ENCODE assay signal across 9 cellular contexts in the genomic region with DNA sequence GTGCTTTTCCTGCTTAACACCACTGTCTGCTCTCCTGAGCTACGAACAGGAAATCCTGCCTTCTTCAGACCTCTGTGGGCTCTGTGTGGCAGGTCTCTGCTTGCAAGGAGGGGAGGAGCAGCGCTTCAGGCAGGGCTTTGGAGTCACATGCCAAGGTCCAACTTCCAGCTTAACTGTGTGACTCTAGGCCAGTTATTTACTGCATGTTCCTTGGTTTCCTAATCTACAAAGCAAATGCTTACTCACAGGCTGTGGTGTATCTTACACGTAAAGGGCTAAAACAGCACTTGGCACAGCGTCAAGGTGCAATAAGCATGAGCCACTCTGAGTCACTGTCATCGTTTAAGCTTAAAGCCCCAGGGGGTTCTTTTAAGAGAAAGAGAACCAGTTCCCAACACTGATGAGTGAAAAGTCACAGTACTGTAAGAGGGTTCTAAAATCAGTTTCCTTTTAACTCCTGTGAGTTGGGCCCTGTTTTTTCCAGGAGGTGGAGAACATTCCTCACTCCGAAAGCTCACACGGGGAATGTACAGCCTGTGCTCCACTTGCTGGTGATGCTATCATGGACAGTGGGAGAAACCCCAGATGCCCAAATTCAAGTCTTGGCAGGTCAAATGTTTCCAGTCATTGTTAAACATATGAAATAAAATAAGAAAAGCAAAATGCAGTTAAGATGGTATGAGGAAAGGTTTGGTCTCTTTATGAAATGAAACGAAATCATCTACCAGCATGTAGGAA. TPM values are rescaled to one million over a fixed set of nuclear protein-coding genes. Genes with fewer than 3 reads are reported as not detected.
DNase-seq lines count a peak whose midpoint lies in the region; ATAC-seq and TF ChIP-seq lines count a peak whose summit lies in the region.
"Had no signal": no experiment of that assay in that cellular context is flagged by ENCODE, and none has a peak within 500 bp of the region (broad histone marks: within the 10 kb centered on the region; RNA-seq: fewer than 3 reads in every experiment).

No MANE protein-coding gene starts in this region.

- no peaks in the 10 kb centered on the region for H3K9me3 Mint-ChIP-seq in activated T-helper 1 cell treated with anti-CD3 and anti-CD28 coated beads, Interleukin-12 subunit alpha, Interleukin-12 subunit beta, Interleukin-2, Interleukin-4 antibody, amounts not matched to agents 30 ng/mL and 10 ng/mL and 1 ng/mL, durations not matched to agents 14 hours and 24 hours and 36 hours
- H3K9me3 Mint-ChIP-seq: naive B cell had no signal

- H2BK5ac ChIP-seq in neuronal stem cell (ENCODE audit: low read length), result no peak overlapping the region

- no peak overlapping the region for H3K4me3 ChIP-seq in retinal pigment epithelial cell (ENCODE audit: low read length)
- H3K4me3 ChIP-seq in neuronal stem cell (ENCODE audit: low read length in 2 of 2), result no peak overlapping the region

- no peaks in the 10 kb centered on the region for H3K27me3 ChIP-seq in neuronal stem cell (ENCODE audit: control insufficient read depth in 3 of 3, insufficient read depth in 3 of 3, low read depth in 1 of 3, low read length in 3 of 3)

- no peaks in the 10 kb centered on the region for H3K79me1 ChIP-seq in neuronal stem cell (ENCODE audit: low read depth, low read length)

- no peak for TF ChIP-seq CTCF in retinal pigment epithelial cell (conservative IDR thresholded peaks at IDR 0.05; ENCODE audit: low read depth, low read length)

- no peak overlapping the region for H3K4ac ChIP-seq in neuronal stem cell (ENCODE audit: low read length)

- peaks cover 19% of the 10 kb centered on the region for H3K4me1 Mint-ChIP-seq in activated T-helper 1 cell treated with anti-CD3 and anti-CD28 coated beads, Interleukin-12 subunit alpha, Interleukin-12 subunit beta, Interleukin-2, Interleukin-4 antibody, amounts not matched to agents 30 ng/mL and 10 ng/mL and 1 ng/mL, durations not matched to agents 14 hours and 24 hours and 36 hours (ENCODE audit: low read depth)

- H3K4me3 Mint-ChIP-seq in activated T-helper 1 cell treated with anti-CD3 and anti-CD28 coated beads, Interleukin-12 subunit alpha, Interleukin-12 subunit beta, Interleukin-2, Interleukin-4 antibody, amounts not matched to agents 30 ng/mL and 10 ng/mL and 1 ng/mL, durations not matched to agents 14 hours and 24 hours and 36 hours, result no peak overlapping the region

- no peak overlapping the region for H3K14ac ChIP-seq in neuronal stem cell (ENCODE audit: low read length)

- no peak overlapping the region for H3K4me2 ChIP-seq in neuronal stem cell (ENCODE audit: insufficient read depth, low read length, poor library complexity, severe bottlenecking)

- peaks cover 18 to 54% of the 10 kb centered on the region in 2 donors for H3K36me3 ChIP-seq in neuronal stem cell (replicated peaks in 1 of 2; ENCODE audit: control insufficient read depth in 2 of 2, insufficient read depth in 2 of 2, low read length in 2 of 2)

- H2BK15ac ChIP-seq in neuronal stem cell (ENCODE audit: low read length), result no peak overlapping the region

- H2AK5ac ChIP-seq in neuronal stem cell (ENCODE audit: low read depth, low read length), result no peak overlapping the region

- WGBS in neuronal stem cell (ENCODE audit: extremely low coverage in 2 of 2, insufficient read length in 2 of 2, insufficient replicate concordance in 1 of 2), 2 donors, result no CpG with 5 or more reads among the region's 8 CpGs

- DNase-seq in NCI-H524 (lab: John Stamatoyannopoulos, UW), result peak; percentile 20 to 31
- DNase-seq in NCI-H524 treated with DMSO at 0.1 percent for 48 hours (lab: John Stamatoyannopoulos, UW), result no peak
- peak; percentile 99 for DNase-seq in NCI-H226
- DNase-seq in activated T-helper 1 cell treated with anti-CD3 and anti-CD28 coated beads, Interleukin-12 subunit alpha, Interleukin-12 subunit beta, Interleukin-2, Interleukin-4 antibody, amounts not matched to agents 30 ng/mL and 10 ng/mL and 1 ng/mL, durations not matched to agents 14 hours and 24 hours and 36 hours (ENCODE audit: low spot score), result peak; percentile 1
- peak; percentile 98 for DNase-seq in glomerular endothelial cell (ENCODE audit: extremely low read depth, low read depth, low spot score)
- peak; percentile 99 for DNase-seq in retinal pigment epithelial cell (ENCODE audit: low read depth)
- no peak for DNase-seq in neuronal stem cell (ENCODE audit: low spot score)
- DNase-seq: naive B cell had no signal

- H3K27ac ChIP-seq in neuronal stem cell (replicated peaks; ENCODE audit: low read length), result no peak overlapping the region

- no peak overlapping the region for H3K27ac Mint-ChIP-seq in activated T-helper 1 cell treated with anti-CD3 and anti-CD28 coated beads, Interleukin-12 subunit alpha, Interleukin-12 subunit beta, Interleukin-2, Interleukin-4 antibody, amounts not matched to agents 30 ng/mL and 10 ng/mL and 1 ng/mL, durations not matched to agents 14 hours and 24 hours and 36 hours

- peaks cover 2% of the 10 kb centered on the region for H3K27me3 Mint-ChIP-seq in activated T-helper 1 cell treated with anti-CD3 and anti-CD28 coated beads, Interleukin-12 subunit alpha, Interleukin-12 subunit beta, Interleukin-2, Interleukin-4 antibody, amounts not matched to agents 30 ng/mL and 10 ng/mL and 1 ng/mL, durations not matched to agents 14 hours and 24 hours and 36 hours (ENCODE audit: insufficient read depth)

- no peak overlapping the region for H2BK120ac ChIP-seq in neuronal stem cell (ENCODE audit: low read depth, low read length)

- H2BK12ac ChIP-seq in neuronal stem cell (ENCODE audit: low read length), result no peak overlapping the region

- H2AFZ ChIP-seq in neuronal stem cell (ENCODE audit: low read length), result no peak overlapping the region

- H3K18ac ChIP-seq in neuronal stem cell (ENCODE audit: low read length), result no peak overlapping the region

- no peak overlapping the region for H4K91ac ChIP-seq in neuronal stem cell (ENCODE audit: low read depth, low read length, poor library complexity)

- no peak overlapping the region for H3K23ac ChIP-seq in neuronal stem cell (ENCODE audit: low read depth, low read length, poor library complexity)

- peaks cover 33% of the 10 kb centered on the region for H3K36me3 Mint-ChIP-seq in activated T-helper 1 cell treated with anti-CD3 and anti-CD28 coated beads, Interleukin-12 subunit alpha, Interleukin-12 subunit beta, Interleukin-2, Interleukin-4 antibody, amounts not matched to agents 30 ng/mL and 10 ng/mL and 1 ng/mL, durations not matched to agents 14 hours and 24 hours and 36 hours (ENCODE audit: low read depth)

- H4K8ac ChIP-seq in neuronal stem cell (ENCODE audit: low read depth, low read length), result no peak overlapping the region

- intact Hi-C loops in activated T-helper 1 cell treated with anti-CD3 and anti-CD28 coated beads, Interleukin-12 subunit alpha, Interleukin-12 subunit beta, Interleukin-2, Interleukin-4 antibody, amounts not matched to agents 30 ng/mL and 10 ng/mL and 1 ng/mL, durations not matched to agents 14 hours and 24 hours and 36 hours (cut with micrococcal nuclease), result no loop called here

- H3K9me3 ChIP-seq in neuronal stem cell (replicated peaks in 1 of 2; ENCODE audit: control insufficient read depth in 2 of 2, insufficient read depth in 1 of 2, low read depth in 1 of 2, low read length in 2 of 2), result no peaks in the 10 kb centered on the region

- peaks cover 10 to 20% of the 10 kb centered on the region in 2 donors for H3K4me1 ChIP-seq in neuronal stem cell (ENCODE audit: control insufficient read depth in 2 of 2, insufficient read depth in 1 of 2, low read depth in 1 of 2, low read length in 2 of 2)

- no peak overlapping the region for H3K9ac ChIP-seq in neuronal stem cell (ENCODE audit: low read depth, low read length, poor library complexity)

- ATAC-seq in HG03039 (IDR thresholded peaks at IDR 0.05; ENCODE audit: unreplicated experiment), result peak; percentile 46

RNA-seq across cellular contexts. Expression of a gene that starts 54.1 kb away (rescaled TPM):
- 0.13 and 0.61 TPM in 2 replicates for total RNA-seq in activated T-helper 1 cell treated with anti-CD3 and anti-CD28 coated beads, Interleukin-12 subunit alpha, Interleukin-12 subunit beta, Interleukin-2, Interleukin-4 antibody, amounts not matched to agents 30 ng/mL and 10 ng/mL and 1 ng/mL, durations not matched to agents 14 hours and 24 hours and 36 hours
- total RNA-seq in glomerular endothelial cell, result 255 and 278 TPM in 2 replicates
- 43.7 TPM for polyA plus RNA-seq in neuronal stem cell (2013, experiment 1 of 2)
- 43.2 TPM for polyA plus RNA-seq in neuronal stem cell (2013, experiment 2 of 2)

Comparison
In these comparisons a context has a peak if more than half of its experiments do, and no peak if none do; other contexts are left out.
1. DNase-seq: peak in NCI-H524 (2 of 2), NCI-H226 (single experiment), activated T-helper 1 cell treated with anti-CD3 and anti-CD28 coated beads, Interleukin-12 subunit alpha, Interleukin-12 subunit beta, Interleukin-2, Interleukin-4 antibody, amounts not matched to agents 30 ng/mL and 10 ng/mL and 1 ng/mL, durations not matched to agents 14 hours and 24 hours and 36 hours (single experiment), glomerular endothelial cell (single experiment) and retinal pigment epithelial cell (single experiment); none in NCI-H524 treated with DMSO at 0.1 percent for 48 hours (single experiment) and neuronal stem cell (single experiment).
2. RNA of a gene that starts 54.1 kb away (total RNA-seq): 255 to 278 TPM in glomerular endothelial cell; 0.13 to 0.61 TPM in activated T-helper 1 cell treated with anti-CD3 and anti-CD28 coated beads, Interleukin-12 subunit alpha, Interleukin-12 subunit beta, Interleukin-2, Interleukin-4 antibody, amounts not matched to agents 30 ng/mL and 10 ng/mL and 1 ng/mL, durations not matched to agents 14 hours and 24 hours and 36 hours; every median in the first group is over 100 times any median in the second.